12 cellular contexts compared by ENCODE assay signal in the genomic region with DNA sequence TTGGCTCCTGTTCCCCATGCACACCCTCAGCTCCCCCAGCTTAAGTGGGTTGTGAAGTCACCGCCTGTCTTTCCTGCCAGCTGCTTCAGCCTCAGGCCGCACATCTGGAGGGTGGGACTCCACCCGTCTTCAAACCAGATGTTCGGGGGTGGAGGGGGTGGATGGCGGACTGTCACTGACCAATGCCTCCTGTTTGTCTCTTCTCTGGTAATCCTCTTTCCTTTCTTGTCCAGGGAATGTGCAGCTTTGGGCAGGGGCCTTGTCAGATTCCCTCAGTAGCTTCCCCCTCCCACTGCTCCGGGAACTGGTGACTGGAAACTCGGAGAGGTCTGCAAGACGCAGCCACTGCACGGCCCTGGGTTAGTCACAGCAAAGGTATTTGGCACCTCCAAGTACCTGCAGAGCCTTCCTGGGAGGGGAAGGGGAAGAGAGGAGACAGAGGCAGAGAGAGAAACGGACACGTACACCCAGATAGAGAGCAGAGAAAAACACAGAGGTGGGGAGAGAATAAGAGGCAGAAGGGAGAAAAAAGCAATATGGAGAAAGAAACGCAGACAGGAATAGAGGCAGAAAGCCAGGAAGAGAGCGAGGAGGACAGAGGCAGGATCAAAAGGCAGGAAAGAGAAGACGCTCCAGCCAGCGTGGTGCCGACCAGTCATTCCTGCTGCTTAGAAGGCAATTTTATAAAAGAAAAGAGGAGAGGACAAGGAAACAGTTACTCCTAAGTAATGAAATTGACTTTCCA. TPM values are rescaled to one million over a fixed set of nuclear protein-coding genes. Genes with fewer than 3 reads are reported as not detected.
DNase-seq lines count a peak whose midpoint lies in the region; ATAC-seq, FAIRE-seq and TF ChIP-seq lines count a peak whose summit lies in the region.
"Had no signal": no experiment of that assay in that cellular context is flagged by ENCODE, and none has a peak within 500 bp of the region (broad histone marks: within the 10 kb centered on the region; RNA-seq: fewer than 3 reads in every experiment).

No MANE protein-coding gene starts in this region.

- peak; percentile 86 for FAIRE-seq in urothelium cell line (lab: Jason Lieb, UNC)

- TF ChIP-seq CTCF in esophagus muscularis mucosa (IDR thresholded peaks at IDR 0.05) = no peak
- TF ChIP-seq CTCF in lung (IDR thresholded peaks at IDR 0.05; ENCODE audit: control extremely low read depth, extremely low read depth) = no peak

- H3K4me3 ChIP-seq in esophagus muscularis mucosa (peak overlapping the region in 1 of 4 donors; percentile 4), lung (no peak overlapping the region)
- H3K4me3 ChIP-seq: thoracic aorta had no signal

- no peaks in the 10 kb centered on the region for H3K9me3 Mint-ChIP-seq in stimulated activated naive B cell treated with anti-CD40 and anti-IgM and Interleukin-4, amounts not matched to agents 10 μg/mL and 1 μg/mL and 100 μg/mL, for 72 hours

- H3K27me3 ChIP-seq in esophagus muscularis mucosa = no peaks in the 10 kb centered on the region
- no peaks in the 10 kb centered on the region for H3K27me3 ChIP-seq in lung (ENCODE audit: control insufficient read depth, insufficient read depth)

- intact Hi-C loops in esophagus muscularis mucosa (cut with DNase I) = no loop called here

- H3K4me3 Mint-ChIP-seq in stimulated activated naive B cell treated with anti-CD40 and anti-IgM and Interleukin-4, amounts not matched to agents 10 μg/mL and 1 μg/mL and 100 μg/mL, for 72 hours = no peak overlapping the region

- DNase-seq in NCI-H226 = peak; percentile 22
- DNase-seq in esophagus muscularis mucosa (ENCODE audit: extremely low spot score) = no peak
- peak; percentile 40 for DNase-seq in lung (ENCODE audit: low spot score)
- DNase-seq in urothelium cell line (ENCODE audit: low spot score) = peak; percentile 85
- DNase-seq in activated effector memory CD4-positive, alpha-beta T cell treated with Interleukin-2 at 50 U/mL for 16 hours = no peak
- DNase-seq in erythroblast (lab: John Stamatoyannopoulos, UW) = no peak
- DNase-seq in stimulated activated naive B cell treated with anti-CD40 and anti-IgM and Interleukin-4, amounts not matched to agents 10 μg/mL and 1 μg/mL and 100 μg/mL, for 72 hours = no peak
- DNase-seq: central memory CD4-positive, alpha-beta T cell; NCI-H1694; SHP77 treated with DMSO at 0.1 percent for 48 hours had no signal

- H3K27ac Mint-ChIP-seq in stimulated activated naive B cell treated with anti-CD40 and anti-IgM and Interleukin-4, amounts not matched to agents 10 μg/mL and 1 μg/mL and 100 μg/mL, for 72 hours = no peak overlapping the region

- peaks cover 0 to 1% of the 10 kb centered on the region in 2 donors for H3K36me3 Mint-ChIP-seq in stimulated activated naive B cell treated with anti-CD40 and anti-IgM and Interleukin-4, amounts not matched to agents 10 μg/mL and 1 μg/mL and 100 μg/mL, for 72 hours

- H3K36me3 ChIP-seq in esophagus muscularis mucosa (no peaks in the 10 kb centered on the region), lung (ENCODE audit: control insufficient read depth in 2 of 2, insufficient read depth in 2 of 2, low read length in 2 of 2) (no peaks in the 10 kb centered on the region)
- H3K36me3 ChIP-seq: thoracic aorta had no signal

- H3K27me3 Mint-ChIP-seq in stimulated activated naive B cell treated with anti-CD40 and anti-IgM and Interleukin-4, amounts not matched to agents 10 μg/mL and 1 μg/mL and 100 μg/mL, for 72 hours = peaks cover 19 to 31% of the 10 kb centered on the region in 2 donors

- TF ChIP-seq POLR2A in esophagus muscularis mucosa (IDR thresholded peaks at IDR 0.05; ENCODE audit: low read depth) (no peak), erythroblast (IDR thresholded peaks at IDR 0.05; ENCODE audit: low read length) (no peak)

- H3K9me3 ChIP-seq in esophagus muscularis mucosa (no peaks in the 10 kb centered on the region), lung (ENCODE audit: control insufficient read depth in 2 of 2, insufficient read depth in 1 of 2, low read length in 1 of 2) (no peaks in the 10 kb centered on the region)
- H3K9me3 ChIP-seq: thoracic aorta had no signal

- no peak for ATAC-seq in lung (ENCODE audit: insufficient read depth, low FRiP score)
- ATAC-seq in stimulated activated naive B cell treated with anti-CD40 and anti-IgM and Interleukin-4, amounts not matched to agents 10 μg/mL and 1 μg/mL and 100 μg/mL, for 72 hours (replicated peaks) = no peak
- ATAC-seq in GM19467 (IDR thresholded peaks at IDR 0.05; ENCODE audit: unreplicated experiment) = no peak

- 42% methylated on average over 16 of the region's 16 CpGs for WGBS in esophagus muscularis mucosa
- 40 to 68% methylated on average over 16 of the region's 16 CpGs for WGBS in lung, 2 donors

- TF ChIP-seq EP300 in esophagus muscularis mucosa (IDR thresholded peaks at IDR 0.05) = no peak

- H3K27ac ChIP-seq in esophagus muscularis mucosa (replicated peaks in 1 of 4) (peak overlapping the region; percentile 42 to 69 (median 46)), lung (ENCODE audit: low read depth in 1 of 2, low read length in 1 of 2) (peak overlapping the region; percentile 10 to 43)
- H3K27ac ChIP-seq: thoracic aorta had no signal

- H3K4me1 ChIP-seq in esophagus muscularis mucosa (peaks cover 19 to 29% (median 22%) of the 10 kb centered on the region in 4 donors), lung (ENCODE audit: control insufficient read depth in 2 of 2, insufficient read depth in 2 of 2, low read length in 2 of 2) (peaks cover 0 to 7% of the 10 kb centered on the region in 2 donors)

- no peaks in the 10 kb centered on the region for H3K4me1 Mint-ChIP-seq in stimulated activated naive B cell treated with anti-CD40 and anti-IgM and Interleukin-4, amounts not matched to agents 10 μg/mL and 1 μg/mL and 100 μg/mL, for 72 hours

RNA-seq across cellular contexts. Expression of a gene that starts 56.1 kb away (rescaled TPM):
- total RNA-seq in esophagus muscularis mucosa = 100 to 1,000 TPM; 566 to 898 (median 683) TPM
- total RNA-seq in lung = 100 to 1,000 TPM; 251 to 547 TPM
- polyA plus RNA-seq in lung = 100 to 1,000 TPM; 129 to 227 TPM

Comparison
In these comparisons a context has a peak if more than half of its experiments do, and no peak if none do; other contexts are left out.
1. DNase-seq: peak in NCI-H226 (single experiment), lung (single experiment) and urothelium cell line (single experiment); none in esophagus muscularis mucosa (single experiment), activated effector memory CD4-positive, alpha-beta T cell treated with Interleukin-2 at 50 U/mL for 16 hours (single experiment), erythroblast (0 of 2) and stimulated activated naive B cell treated with anti-CD40 and anti-IgM and Interleukin-4, amounts not matched to agents 10 μg/mL and 1 μg/mL and 100 μg/mL, for 72 hours (single experiment).